ENCODE assay signal across 1 cellular context in genomic region chr18:9671214-9671613, GRCh38.
TF ChIP-seq lines count a peak whose summit lies in the region.

No MANE protein-coding gene starts in this region.

TF ChIP-seq in H1, 55 proteins besides CTCF, POLR2A, EP300 and RAD21 (continued from another document):
- TF ChIP-seq SRF (IDR thresholded peaks at IDR 0.05; ENCODE audit: low read depth, low read length) (no peak), HDAC6 (IDR thresholded peaks at IDR 0.05; ENCODE audit: low read depth, low read length) (no peak), RFX5 (IDR thresholded peaks at IDR 0.05; ENCODE audit: borderline replicate concordance, low read depth, low read length) (no peak), GABPA (IDR thresholded peaks at IDR 0.05; ENCODE audit: borderline replicate concordance, insufficient read depth, low read length) (no peak), POLR2AphosphoS5 (IDR thresholded peaks at IDR 0.05; ENCODE audit: low read depth, low read length) (no peak), RNF2 (IDR thresholded peaks at IDR 0.05; ENCODE audit: borderline replicate concordance, low read depth, low read length, missing control alignments, poor library complexity, severe bottlenecking) (no peak), TCF12 (IDR thresholded peaks at IDR 0.05; ENCODE audit: low read depth, low read length) (no peak), SUZ12 (IDR thresholded peaks at IDR 0.05; ENCODE audit: low read length) (no peak), CBX5 (IDR thresholded peaks at IDR 0.05; ENCODE audit: low read depth, low read length) (no peak), SAP30 (IDR thresholded peaks at IDR 0.05; ENCODE audit: insufficient read depth, insufficient replicate concordance, low read length) (no peak)
